Comparison of ENCODE assay signal across 8 cellular contexts in genomic region chr15:93029613-93030429, GRCh38. TPM values are rescaled to one million over a fixed set of nuclear protein-coding genes. Genes with fewer than 3 reads are reported as not detected.
DNase-seq lines count a peak whose midpoint lies in the region; ATAC-seq, FAIRE-seq and TF ChIP-seq lines count a peak whose summit lies in the region.

No MANE protein-coding gene starts in this region.

- no peaks in the 10 kb centered on the region for H3K27me3 Mint-ChIP-seq in T-cell

- H3K4me1 Mint-ChIP-seq in T-cell = peaks cover 29 to 31% (median 29%) of the 10 kb centered on the region in 3 donors

- H3K27ac ChIP-seq in psoas muscle = peak overlapping the region; percentile 90

- POLR2A ChIA-PET in T-cell (lab: Charles Lee) = interaction anchor here in 1 of 2 donors (0.7 kb wide), 1 partner anchor 130 kb away, joined by 3 read pairs; no protein-coding TSS in a partner anchor

- CTCF ChIA-PET in T-cell (lab: Charles Lee) = interaction anchor here (0.6 to 4.0 kb wide), 15 partner anchors 17 to 1294 kb away, joined by 3 to 50 read pairs (median 4); no protein-coding TSS in a partner anchor

- peaks cover 0 to 20% of the 10 kb centered on the region in 2 donors for H3K36me3 ChIP-seq in psoas muscle (ENCODE audit: insufficient read depth in 1 of 2, low read depth in 1 of 2)

- no peaks in the 10 kb centered on the region for H3K9me3 ChIP-seq in psoas muscle

- DNase-seq in EL (peak; percentile 37), T-cell (no peak), fibroblast of villous mesenchyme (ENCODE audit: low read depth) (peak; percentile 30), psoas muscle (peak; percentile 54 to 76), RCC 7860 (ENCODE audit: low spot score) (no peak), KG1 (lab: John Stamatoyannopoulos, UW) (no peak), D721Med (ENCODE audit: insufficient read length, low spot score) (no peak)

- H3K4me3 ChIP-seq in fibroblast of villous mesenchyme (ENCODE audit: low read depth, low read length) (no peak overlapping the region), psoas muscle (peak overlapping the region; percentile 41)

- FAIRE-seq in RCC 7860 (lab: Jason Lieb, UNC) (no peak), D721Med (lab: Jason Lieb, UNC) (no peak)

- H3K27me3 ChIP-seq in psoas muscle (ENCODE audit: insufficient read depth in 3 of 3, low read length in 2 of 3) = no peaks in the 10 kb centered on the region

- ATAC-seq in T-cell (replicated peaks in 1 of 4) (no peak), psoas muscle (peak; percentile 56 to 73 (median 66)), HG03354 (IDR thresholded peaks at IDR 0.05; ENCODE audit: poor library complexity, severe bottlenecking, unreplicated experiment) (no peak)

- H3K9me3 Mint-ChIP-seq in T-cell = no peaks in the 10 kb centered on the region

- TF ChIP-seq CTCF in fibroblast of villous mesenchyme (IDR thresholded peaks at IDR 0.05; ENCODE audit: insufficient read depth, low read depth, low read length) (no peak), psoas muscle (IDR thresholded peaks at IDR 0.05) (no peak), D721Med (IDR thresholded peaks at IDR 0.05; ENCODE audit: insufficient read depth, missing control alignments) (no peak)

- WGBS in psoas muscle, 3 donors = 37 to 56% (median 39%) methylated on average over 20 of the region's 20 CpGs

- peak overlapping the region in 1 of 3 donors; percentile 37 for H3K4me3 Mint-ChIP-seq in T-cell

- H3K36me3 Mint-ChIP-seq in T-cell = peaks cover 19% of the 10 kb centered on the region

- peak overlapping the region; percentile 48 to 67 for H3K27ac Mint-ChIP-seq in T-cell

- intact Hi-C loops in psoas muscle (cut with DNase I) = loop anchor here (1.0 to 10.0 kb wide), 11 partner anchors 57 to 1292 kb away; partner anchors contain the start of gene RGMA (in 1 of the 2)

- H3K4me1 ChIP-seq in psoas muscle = peaks cover 57% of the 10 kb centered on the region

RNA-seq across cellular contexts. Expression of gene RGMA, which starts 59.2 kb away (rescaled TPM):
- under 1 TPM in 3 of 5 donors, not detected in 2; 0.15 to 0.44 (median 0.23) TPM for total RNA-seq in T-cell
- total RNA-seq in fibroblast of villous mesenchyme = 0.32 TPM in 1 of 2 replicates, not detected in the other
- 100 to 1,000 TPM in 2 of 4 donors, 10 to 100 TPM in 2; 45.8 to 217 (median 103) TPM for total RNA-seq in psoas muscle
- 100 to 1,000 TPM in 2 of 3 donors, 10 to 100 TPM in 1; 39.2 to 187 (median 129) TPM for polyA plus RNA-seq in psoas muscle

Comparison
In these comparisons a context has a peak if more than half of its experiments do, and no peak if none do; other contexts are left out.
1. DNase-seq: peak in EL (single experiment), fibroblast of villous mesenchyme (single experiment) and psoas muscle (2 of 2); none in T-cell (0 of 34), RCC 7860 (single experiment), KG1 (single experiment) and D721Med (single experiment).
2. ATAC-seq: peak in psoas muscle (4 of 4); none in T-cell (0 of 4) and HG03354 (single experiment).
3. RNA of gene RGMA, which starts 59.2 kb away (total RNA-seq): 45.8 to 217 TPM in psoas muscle; 0.15 to 0.44 TPM in T-cell and 0.32 TPM in fibroblast of villous mesenchyme; every median in the first group is over 10 times any median in the second.